Comparison of ENCODE assay signal across 11 cellular contexts in the genomic region with DNA sequence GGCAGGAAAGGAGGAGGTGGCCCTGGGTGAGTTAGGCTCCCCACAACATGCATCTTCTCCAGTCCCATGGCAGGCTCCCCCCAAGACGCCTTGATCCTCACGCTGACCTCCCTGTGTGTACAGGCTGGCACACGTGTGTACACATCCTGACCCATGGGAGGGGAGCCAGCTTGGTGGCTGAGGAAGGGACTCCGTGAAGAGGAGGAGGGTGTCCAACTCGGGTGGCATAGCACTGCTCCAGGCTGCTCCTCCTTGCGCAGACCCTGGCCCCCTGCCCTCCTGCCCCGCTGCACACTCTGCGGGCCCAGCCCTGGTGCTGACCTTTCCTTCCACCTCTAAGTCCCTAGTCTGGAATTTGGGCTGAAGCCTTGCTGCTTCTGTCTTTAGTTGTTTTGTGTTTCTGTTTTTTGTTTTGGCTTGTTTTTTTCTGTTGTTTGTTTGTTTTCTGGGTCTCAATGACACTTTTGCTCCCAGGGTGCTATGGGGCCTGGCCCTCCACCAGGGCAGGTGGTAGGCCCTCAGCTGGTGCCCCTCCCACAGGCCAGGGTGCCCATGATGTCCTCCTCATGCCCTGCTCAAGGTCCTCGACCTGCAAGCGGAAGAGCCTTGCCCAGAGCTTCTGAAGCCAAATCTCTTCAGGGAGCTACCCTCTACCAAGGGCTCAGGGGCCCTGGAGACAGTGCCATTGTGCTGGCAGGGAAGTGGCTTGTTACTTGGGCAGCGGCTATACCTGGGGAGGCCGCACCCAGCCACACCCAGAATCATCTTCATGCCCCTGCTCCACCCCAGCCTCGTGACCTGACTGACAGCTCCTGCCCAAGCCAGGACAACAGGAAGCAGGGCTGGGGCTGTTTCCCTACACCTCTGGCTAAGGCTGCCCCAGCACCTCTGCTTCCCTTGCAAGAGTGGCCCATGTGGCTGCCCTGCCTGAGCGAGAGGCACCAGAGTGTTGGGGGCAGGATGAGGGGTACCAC. TPM values are rescaled to one million over a fixed set of nuclear protein-coding genes. Genes with fewer than 3 reads are reported as not detected.
A peak's percentile ranks its signal among the peaks of the same experiment; 100 is the strongest.
DNase-seq lines count a peak whose midpoint lies in the region; ATAC-seq, FAIRE-seq and TF ChIP-seq lines count a peak whose summit lies in the region.
"Had no signal": no experiment of that assay in that cellular context is flagged by ENCODE, and none has a peak within 500 bp of the region (broad histone marks: within the 10 kb centered on the region; RNA-seq: fewer than 3 reads in every experiment).

No MANE protein-coding gene starts in this region.

- peaks cover 15 to 52% of the 10 kb centered on the region in 2 donors for H3K27me3 Mint-ChIP-seq in T-cell

- ATAC-seq in HCT116 (peak; percentile 17; the same call in 1 of the 2 replicates), T-cell (replicated peaks in 1 of 4) (no peak), left cardiac atrium (no peak)

- BruUV-seq in HCT116 (replicated peaks; lab: Mats Ljungman, UMichigan): no TSS peak

- H3K36me3 ChIP-seq in HCT116 (ENCODE audit: control insufficient read depth in 1 of 2, insufficient read depth in 2 of 2, low read length in 2 of 2): no peaks in the 10 kb centered on the region
- H3K36me3 ChIP-seq in kidney (ENCODE audit: control insufficient read depth in 1 of 2, insufficient read depth in 2 of 2, low read length in 2 of 2): no peaks in the 10 kb centered on the region
- no peaks in the 10 kb centered on the region for H3K36me3 ChIP-seq in small intestine (ENCODE audit: control insufficient read depth in 2 of 2, insufficient read depth in 2 of 2, low read length in 2 of 2)

- no peaks in the 10 kb centered on the region for H3K27me3 ChIP-seq in HCT116 (ENCODE audit: insufficient read depth, low read length)
- no peaks in the 10 kb centered on the region for H3K27me3 ChIP-seq in small intestine (ENCODE audit: control insufficient read depth in 2 of 2, insufficient read depth in 2 of 2, low read length in 2 of 2)

- peaks cover 3% of the 10 kb centered on the region; the same call in 1 of the 2 replicates for H3K79me2 ChIP-seq in HCT116 (ENCODE audit: insufficient read depth, low read length)

- H3K27ac ChIP-seq in HCT116 (ENCODE audit: low read depth, low read length): peak overlapping the region; percentile 75
- peak overlapping the region; percentile 80 for H3K27ac ChIP-seq in kidney (ENCODE audit: low read depth in 2 of 2, low read length in 2 of 2)
- H3K27ac ChIP-seq in small intestine (ENCODE audit: low read depth in 1 of 2, low read length in 1 of 2): peak overlapping the region in 1 of 2 donors; percentile 24

- peaks cover 6 to 25% (median 9%) of the 10 kb centered on the region in 3 donors for H3K4me1 Mint-ChIP-seq in T-cell

- CTCF ChIA-PET in HCT116 (lab: Charles Lee): interaction anchor here (0.7 to 1.5 kb wide), 2 partner anchors 211 to 212 kb away, joined by 3 to 5 read pairs; no protein-coding TSS in a partner anchor
- CTCF ChIA-PET in T-cell (lab: Charles Lee): interaction anchor here in 1 of 2 donors (1.0 kb wide), 1 partner anchor 211 kb away, joined by 3 read pairs; no protein-coding TSS in a partner anchor

- H3K27ac Mint-ChIP-seq in T-cell: peak overlapping the region; percentile 11 to 43

- H2AFZ ChIP-seq in HCT116 (ENCODE audit: low read depth, low read length, poor library complexity, severe bottlenecking): no peak overlapping the region

- POLR2A ChIA-PET in HCT116 (lab: Charles Lee): no interaction called here
- POLR2A ChIA-PET in T-cell (lab: Charles Lee): no interaction called here

- no peak for DNase-seq in HCT116 (ENCODE audit: low read depth, low spot score)
- DNase-seq in T-cell: no peak
- DNase-seq in kidney: no peak
- DNase-seq in small intestine: peak; percentile 50
- no peak for DNase-seq in AML-193 (lab: John Stamatoyannopoulos, UW)
- no peak for DNase-seq in left cardiac atrium
- DNase-seq in T1000 (lab: John Stamatoyannopoulos, UW): no peak
- no peak for DNase-seq in activated CD4-positive, alpha-beta T cell treated with anti-CD3 and anti-CD28 coated beads for 4 hours
- DNase-seq: activated CD8-positive, alpha-beta memory T cell treated with anti-CD3 and anti-CD28 coated beads, Interleukin-2, amount 50 U/mL, for 4 hours; CD8-positive, alpha-beta memory T cell; NK-92 treated with Interleukin-12 subunit alpha and Interleukin-12 subunit beta, amount 100 ng/mL, for 24 hours had no signal

- RAD21 ChIA-PET in HCT116 (lab: Charles Lee; ENCODE audit: low non-redundant PET in 1 of 2, low total read pairs in 2 of 2, uncharacterized antibody in 2 of 2, unreplicated experiment in 2 of 2): no interaction called here

- H3K4me2 ChIP-seq in HCT116 (ENCODE audit: low read length): peak overlapping the region; percentile 96

- TF ChIP-seq POLR2A in HCT116 (IDR thresholded peaks at IDR 0.05; ENCODE audit: borderline replicate concordance, extremely low read depth, insufficient read depth, insufficient read length): no peak

- H3K4me3 ChIP-seq in HCT116 (replicated peaks in 1 of 2; ENCODE audit: low read depth in 1 of 2, low read length in 2 of 2) (no peak overlapping the region), kidney (ENCODE audit: low read length in 2 of 2) (no peak overlapping the region), small intestine (ENCODE audit: low read depth in 1 of 2, low read length in 2 of 2) (no peak overlapping the region)

- peaks cover 37 to 58% of the 10 kb centered on the region in 2 experiments for H3K4me1 ChIP-seq in HCT116 (ENCODE audit: control insufficient read depth in 1 of 2, insufficient read depth in 2 of 2, low read length in 2 of 2)
- peaks cover 3 to 21% of the 10 kb centered on the region in 2 donors for H3K4me1 ChIP-seq in kidney (ENCODE audit: control insufficient read depth in 1 of 2, insufficient read depth in 1 of 2, low read depth in 1 of 2, low read length in 2 of 2)
- peaks cover 0 to 4% of the 10 kb centered on the region in 2 donors for H3K4me1 ChIP-seq in small intestine (ENCODE audit: control insufficient read depth in 2 of 2, insufficient read depth in 1 of 2, low read depth in 1 of 2, low read length in 1 of 2)

- H3K9me3 Mint-ChIP-seq in T-cell: no peaks in the 10 kb centered on the region
- H3K9me3 Mint-ChIP-seq: CD8-positive, alpha-beta memory T cell had no signal

- intact Hi-C loops in HCT116 (cut with micrococcal nuclease) (no loop called here), kidney (cut with DNase I) (no loop called here), left cardiac atrium (cut with DNase I) (no loop called here)

- H4K20me1 ChIP-seq in HCT116 (ENCODE audit: insufficient read depth): no peaks in the 10 kb centered on the region

- FAIRE-seq in kidney (lab: Jason Lieb, UNC): no peak
- no peak for FAIRE-seq in small intestine (lab: Jason Lieb, UNC)

- H3K9ac ChIP-seq in HCT116 (ENCODE audit: low read length): peak overlapping the region; percentile 54; the same call in 1 of the 2 replicates
- H3K9ac ChIP-seq in kidney (ENCODE audit: low read length in 2 of 2): peak overlapping the region in 1 of 2 donors; percentile 7

- WGBS in small intestine, 3 donors: 29 to 56% (median 29%) methylated on average over 14 of the region's 14 CpGs

- TF ChIP-seq RAD21 in HCT116 (IDR thresholded peaks at IDR 0.05; ENCODE audit: low read depth): no peak

- TF ChIP-seq CTCF in HCT116 (IDR thresholded peaks at IDR 0.05 in 2 of 3, conservative IDR thresholded peaks at IDR 0.05 in 1 of 3; ENCODE audit: borderline replicate concordance in 1 of 3, insufficient read depth in 1 of 3, low read depth in 2 of 3, low read length in 2 of 3): no peak
- TF ChIP-seq CTCF in kidney (IDR thresholded peaks at IDR 0.05; ENCODE audit: borderline replicate concordance, extremely low read depth, insufficient read depth): no peak

- no peaks in the 10 kb centered on the region for H3K9me2 ChIP-seq in HCT116 (ENCODE audit: insufficient read depth)

- no peak overlapping the region for H3K4me3 Mint-ChIP-seq in T-cell

- H3K36me3 Mint-ChIP-seq in T-cell: no peaks in the 10 kb centered on the region
- H3K36me3 Mint-ChIP-seq: CD8-positive, alpha-beta memory T cell had no signal

- no peaks in the 10 kb centered on the region for H3K9me3 ChIP-seq in HCT116 (ENCODE audit: control insufficient read depth in 1 of 2, insufficient read depth in 1 of 2, low read depth in 1 of 2, low read length in 2 of 2)
- H3K9me3 ChIP-seq in kidney (ENCODE audit: control insufficient read depth in 1 of 2, low read length in 2 of 2): no peaks in the 10 kb centered on the region
- no peaks in the 10 kb centered on the region for H3K9me3 ChIP-seq in small intestine (ENCODE audit: control insufficient read depth, low read depth)

TF ChIP-seq in HCT116, 20 proteins besides CTCF, POLR2A, EP300 and RAD21 (continues in another document):
- TF ChIP-seq SP1 (IDR thresholded peaks at IDR 0.05; ENCODE audit: low read depth) (no peak), CEBPB (IDR thresholded peaks at IDR 0.05; ENCODE audit: low read depth) (no peak), EZH2 (IDR thresholded peaks at IDR 0.05) (no peak), TCF7L2 (IDR thresholded peaks at IDR 0.05; ENCODE audit: borderline replicate concordance, extremely low read depth, insufficient read depth, insufficient read length) (no peak)
- TF ChIP-seq, protein P1, sequence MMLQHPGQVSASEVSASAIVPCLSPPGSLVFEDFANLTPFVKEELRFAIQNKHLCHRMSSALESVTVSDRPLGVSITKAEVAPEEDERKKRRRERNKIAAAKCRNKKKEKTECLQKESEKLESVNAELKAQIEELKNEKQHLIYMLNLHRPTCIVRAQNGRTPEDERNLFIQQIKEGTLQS (IDR thresholded peaks at IDR 0.05): no peak

RNA-seq across cellular contexts. Expression of a gene that starts 5.1 kb away (rescaled TPM):
- 6.5 TPM for total RNA-seq in HCT116 (2021; ENCODE audit: unreplicated experiment)
- polyA plus RNA-seq in HCT116 (2012): 7.2 and 8.9 TPM in 2 replicates
- 1 to 10 TPM in 1 of 5 donors, under 1 TPM in 4; 0.35 to 1.1 (median 0.55) TPM for total RNA-seq in T-cell
- 1.4 TPM for total RNA-seq in kidney
- 3.8 TPM for polyA plus RNA-seq in kidney (ENCODE audit: insufficient read depth, low read depth, low replicate concordance)
- polyA plus RNA-seq in small intestine: 10 to 100 TPM in 1 of 3 donors, under 1 TPM in 2; 0.27 to 16.7 (median 0.67) TPM
- 1 to 10 TPM; 1.6 to 1.7 TPM for total RNA-seq in left cardiac atrium
